In the genomic region with DNA sequence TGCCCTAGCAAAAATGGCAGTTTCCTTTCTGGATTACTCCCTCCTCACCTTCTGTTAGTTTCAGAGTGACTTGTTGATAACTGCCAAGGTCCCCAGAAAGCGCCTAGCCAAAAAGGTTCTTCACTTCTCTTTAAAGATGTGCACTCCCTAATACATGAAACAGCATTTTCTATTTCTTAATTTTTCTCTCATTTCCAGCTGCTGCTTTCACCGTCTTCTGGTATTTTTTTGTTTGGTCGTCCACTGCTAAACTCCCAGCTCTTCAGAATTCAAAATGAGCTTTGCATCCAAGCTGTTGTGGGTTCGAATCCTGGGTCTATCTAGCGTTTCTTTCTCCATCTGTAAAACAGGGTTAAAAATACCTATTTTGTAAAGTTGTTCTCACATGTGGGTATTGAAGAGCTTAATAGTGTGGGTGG, we compare ENCODE assay signal across 8 cellular contexts. TPM values are rescaled to one million over a fixed set of nuclear protein-coding genes. Genes with fewer than 3 reads are reported as not detected.
DNase-seq lines count a peak whose midpoint lies in the region; ATAC-seq and TF ChIP-seq lines count a peak whose summit lies in the region.

No MANE protein-coding gene starts in this region.

- H3K27ac Mint-ChIP-seq in naive thymus-derived CD8-positive, alpha-beta T cell, result peak overlapping the region; percentile 95 to 100 (median 99)

- peaks cover 20 to 46% (median 41%) of the 10 kb centered on the region in 4 donors for H3K4me1 Mint-ChIP-seq in naive thymus-derived CD8-positive, alpha-beta T cell

- H3K9me3 Mint-ChIP-seq in naive thymus-derived CD8-positive, alpha-beta T cell, result no peaks in the 10 kb centered on the region

- H3K4me1 ChIP-seq in colonic mucosa, result no peaks in the 10 kb centered on the region

- H3K4me3 ChIP-seq in AG10803 (ENCODE audit: low read length) (peak overlapping the region; percentile 87), LNCaP clone FGC (ENCODE audit: low read depth, low read length) (peak overlapping the region; percentile 80), colonic mucosa (peak overlapping the region; percentile 52)

- peak overlapping the region; percentile 4 to 96 for H3K9ac ChIP-seq in colonic mucosa (ENCODE audit: low read depth in 2 of 2, low read length in 2 of 2)

- no peak for ATAC-seq in naive thymus-derived CD8-positive, alpha-beta T cell

- POLR2A ChIA-PET in naive thymus-derived CD8-positive, alpha-beta T cell (lab: Charles Lee), result interaction anchor here (0.5 to 3.3 kb wide), 34 partner anchors 11 to 811 kb away, joined by 3 to 78 read pairs (median 4); partner anchors contain the start of genes CDKN1B, DUSP16, GPR19 and LRP6

- peak overlapping the region; percentile 90 to 98 (median 96) for H3K4me3 Mint-ChIP-seq in naive thymus-derived CD8-positive, alpha-beta T cell

- no peaks in the 10 kb centered on the region for H3K27me3 ChIP-seq in colonic mucosa

- H3K36me3 Mint-ChIP-seq in naive thymus-derived CD8-positive, alpha-beta T cell, result peaks cover 0 to 3% (median 0%) of the 10 kb centered on the region in 3 donors

- TF ChIP-seq CTCF in AG10803 (conservative IDR thresholded peaks at IDR 0.05; ENCODE audit: low read length) (no peak), LNCaP clone FGC (IDR thresholded peaks at IDR 0.05; ENCODE audit: control insufficient read depth, extremely low read depth, insufficient read depth) (no peak), colonic mucosa (IDR thresholded peaks at IDR 0.05) (no peak)

- no peak for DNase-seq in AG10803 (ENCODE audit: low read depth)
- DNase-seq in LNCaP clone FGC (ENCODE audit: low read depth), result no peak
- DNase-seq in colonic mucosa, result no peak
- no peak for DNase-seq in naive thymus-derived CD8-positive, alpha-beta T cell
- DNase-seq in SW 1271 (lab: John Stamatoyannopoulos, UW), result no peak
- no peak for DNase-seq in NCI-H748 (lab: John Stamatoyannopoulos, UW; ENCODE audit: unreplicated experiment)
- no peak for DNase-seq in kidney tubule cell (ENCODE audit: low spot score)
- DNase-seq in NCI-H1417 treated with DMSO at 0.1 percent for 48 hours (lab: John Stamatoyannopoulos, UW), result no peak

- intact Hi-C loops in colonic mucosa (cut with DNase I), result no loop called here

- no peaks in the 10 kb centered on the region for H3K9me3 ChIP-seq in colonic mucosa

- peak overlapping the region; percentile 92 for H3K27ac ChIP-seq in colonic mucosa

- H3K27me3 Mint-ChIP-seq in naive thymus-derived CD8-positive, alpha-beta T cell, result no peaks in the 10 kb centered on the region

- H3K36me3 ChIP-seq in colonic mucosa, result no peaks in the 10 kb centered on the region

RNA-seq across cellular contexts. Expression of gene BORCS5, which starts 0.4 kb away (rescaled TPM):
- 10 to 100 TPM; 10.7 to 12.4 TPM for total RNA-seq in colonic mucosa
- total RNA-seq in naive thymus-derived CD8-positive, alpha-beta T cell, result 10 to 100 TPM; 12.4 to 16.6 TPM
- 10 to 100 TPM; 14.2 to 18.4 (median 15.7) TPM for polyA plus RNA-seq in naive thymus-derived CD8-positive, alpha-beta T cell

RNA-seq across cellular contexts. Expression of gene MANSC1, which starts 6.4 kb away (rescaled TPM):
- 10 to 100 TPM; 63.6 to 66.0 TPM for total RNA-seq in colonic mucosa
- total RNA-seq in naive thymus-derived CD8-positive, alpha-beta T cell, result under 1 TPM; 0.34 to 0.36 TPM
- under 1 TPM; 0.39 to 0.89 (median 0.84) TPM for polyA plus RNA-seq in naive thymus-derived CD8-positive, alpha-beta T cell

Comparison
In these comparisons a context has a peak if more than half of its experiments do, and no peak if none do; other contexts are left out.
1. RNA of gene MANSC1, which starts 6.4 kb away (total RNA-seq): 63.6 to 66.0 TPM in colonic mucosa; 0.34 to 0.36 TPM in naive thymus-derived CD8-positive, alpha-beta T cell; every median in the first group is over 10 times any median in the second.
2. Peak in every context shown above with its lines, with median percentiles within 50 percentile points of each other: H3K4me3 ChIP-seq.